Comparison of ENCODE assay signal across 8 cellular contexts in the genomic region with DNA sequence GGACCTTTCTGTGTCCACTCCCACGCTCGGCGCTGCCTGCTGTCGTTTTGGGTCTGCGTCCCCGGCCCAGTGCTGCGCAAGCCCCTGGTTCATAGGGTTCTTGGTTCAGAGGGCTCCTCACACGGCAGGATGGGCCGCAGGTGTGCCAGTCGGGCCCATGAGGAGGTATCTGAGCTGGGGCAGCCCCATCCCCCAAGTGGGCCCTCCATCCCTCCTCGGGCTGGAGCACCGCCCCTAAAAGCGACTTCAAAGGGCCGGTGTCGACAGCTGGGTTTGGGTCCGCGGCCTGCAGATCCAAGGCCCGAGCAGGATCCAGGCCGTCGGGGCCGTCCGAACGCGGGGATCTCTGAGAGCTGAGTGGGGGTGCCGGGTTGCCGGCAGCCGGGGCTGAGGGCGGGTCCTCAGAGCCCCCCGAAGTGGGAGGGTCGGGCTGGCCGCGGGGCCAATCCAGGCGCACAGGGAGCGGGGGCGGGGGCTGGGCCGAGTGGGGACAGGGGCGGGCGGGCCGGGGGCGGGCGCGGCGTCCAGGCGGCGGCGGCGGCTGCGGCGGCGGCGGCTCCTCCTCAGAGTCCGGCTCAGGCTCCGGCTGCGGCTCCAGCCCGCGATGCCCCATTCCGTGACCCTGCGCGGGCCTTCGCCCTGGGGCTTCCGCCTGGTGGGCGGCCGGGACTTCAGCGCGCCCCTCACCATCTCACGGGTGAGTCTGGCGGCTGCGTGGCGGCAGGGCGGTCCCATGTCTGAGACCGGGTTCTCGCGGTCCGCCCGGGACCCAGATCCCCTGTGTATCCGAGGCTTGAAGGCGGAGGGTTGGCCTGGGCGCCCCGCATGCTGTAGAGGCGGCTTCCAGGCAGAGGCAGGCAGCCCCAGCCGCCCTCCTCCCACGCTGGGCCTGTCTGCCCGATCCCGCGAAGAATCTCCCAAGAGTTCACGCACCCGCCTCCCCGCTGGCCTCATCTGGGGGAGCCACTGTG. TPM values are rescaled to one million over a fixed set of nuclear protein-coding genes. Genes with fewer than 3 reads are reported as not detected.
DNase-seq lines count a peak whose midpoint lies in the region; ATAC-seq and TF ChIP-seq lines count a peak whose summit lies in the region.

A gene with protein sequence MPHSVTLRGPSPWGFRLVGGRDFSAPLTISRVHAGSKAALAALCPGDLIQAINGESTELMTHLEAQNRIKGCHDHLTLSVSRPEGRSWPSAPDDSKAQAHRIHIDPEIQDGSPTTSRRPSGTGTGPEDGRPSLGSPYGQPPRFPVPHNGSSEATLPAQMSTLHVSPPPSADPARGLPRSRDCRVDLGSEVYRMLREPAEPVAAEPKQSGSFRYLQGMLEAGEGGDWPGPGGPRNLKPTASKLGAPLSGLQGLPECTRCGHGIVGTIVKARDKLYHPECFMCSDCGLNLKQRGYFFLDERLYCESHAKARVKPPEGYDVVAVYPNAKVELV (plus strand): TSS at position 566 of the 971 bp plus-strand sequence. CDS start 39 bp downstream, at position 605.

- no peaks in the 10 kb centered on the region for H3K27me3 ChIP-seq in AG04450 (ENCODE audit: control insufficient read depth, insufficient read depth, low read length)
- no peaks in the 10 kb centered on the region for H3K27me3 ChIP-seq in PC-3 (ENCODE audit: low read length)
- no peaks in the 10 kb centered on the region for H3K27me3 ChIP-seq in esophagus (ENCODE audit: control insufficient read depth in 1 of 2, insufficient read depth in 2 of 2, low read length in 2 of 2)

- H3K79me2 ChIP-seq in PC-3 (ENCODE audit: low read length) = peaks cover 18% of the 10 kb centered on the region

- CTCF ChIA-PET in AG04450 (lab: Charles Lee) (interaction anchor here (9.7 kb wide), 1 partner anchor 19 kb away, joined by 55 read pairs; no protein-coding TSS in a partner anchor), PC-3 (lab: Charles Lee) (interaction anchor here (0.6 kb wide), 1 partner anchor 24 kb away, joined by 3 read pairs; no protein-coding TSS in a partner anchor)

- H3K4me2 ChIP-seq in PC-3 (ENCODE audit: low read length) = peak within 1 kb of the TSS; percentile 93

- H3K9me3 Mint-ChIP-seq in naive B cell = peaks cover 0 to 1% (median 0%) of the 10 kb centered on the region in 7 donors

- peaks cover 27 to 47% (median 30%) of the 10 kb centered on the region in 3 donors for H3K27me3 Mint-ChIP-seq in naive B cell

- POLR2A ChIA-PET in AG04450 (lab: Yijun Ruan, JAX) = interaction anchor here (1.4 kb wide), 2 partner anchors 32 to 36 kb away, joined by 5 to 6 read pairs; a partner anchor contains a TSS
- POLR2A ChIA-PET in PC-3 (lab: Charles Lee; ENCODE audit: unreplicated experiment) = no interaction called here

- H3K4me1 ChIP-seq in PC-3 (ENCODE audit: insufficient read depth, low read length) (peaks cover 39% of the 10 kb centered on the region), esophagus (ENCODE audit: control insufficient read depth in 2 of 2, insufficient read depth in 2 of 2, low read length in 1 of 2) (peaks cover 14 to 47% of the 10 kb centered on the region in 2 donors)

- ATAC-seq in PC-3 = peak; percentile 46
- peak in 1 of 2 donors; percentile 28 for ATAC-seq in naive B cell (ENCODE audit: low read depth in 2 of 2)
- ATAC-seq in GM21367 (IDR thresholded peaks at IDR 0.05; ENCODE audit: unreplicated experiment) = no peak

- DNase-seq in AG04450 (ENCODE audit: low read depth, low spot score) (no peak), PC-3 (no peak), naive B cell (no peak), NCI-H2029 (lab: John Stamatoyannopoulos, UW) (no peak), HK-2 (ENCODE audit: unreplicated experiment) (no peak), NCI-H446 treated with DMSO at 0.1 percent for 48 hours (lab: John Stamatoyannopoulos, UW) (no peak)

- H3K9me3 ChIP-seq in AG04450 (ENCODE audit: control insufficient read depth, insufficient read depth, low read length) (no peaks in the 10 kb centered on the region; the same call in 1 of the 2 replicates), PC-3 (ENCODE audit: low read length) (no peaks in the 10 kb centered on the region), esophagus (ENCODE audit: control insufficient read depth in 2 of 2, insufficient read depth in 1 of 2, low read depth in 1 of 2, low read length in 1 of 2) (no peaks in the 10 kb centered on the region)

- intact Hi-C loops in PC-3 (cut with micrococcal nuclease) = no loop called here

- H3K4me3 ChIP-seq in AG04450 (ENCODE audit: low read depth, low read length) = peak within 1 kb of the TSS; percentile 81
- peak within 1 kb of the TSS; percentile 74 for H3K4me3 ChIP-seq in PC-3 (ENCODE audit: low read length)
- H3K4me3 ChIP-seq in esophagus (ENCODE audit: low read depth in 1 of 2, low read length in 2 of 2) = peak within 1 kb of the TSS; percentile 73 to 79

- H3F3A ChIP-seq in PC-3 (ENCODE audit: low read length, unreplicated experiment) = no peaks in the 10 kb centered on the region

- no TSS peak for BruUV-seq in PC-3 (replicated peaks; lab: Mats Ljungman, UMichigan)

- H3K4me3 Mint-ChIP-seq in naive B cell = peak within 1 kb of the TSS in 6 of 8 donors; percentile 38 to 84 (median 68)

- H3K9ac ChIP-seq in PC-3 (ENCODE audit: low read length) = peak within 1 kb of the TSS; percentile 71

- H3K36me3 ChIP-seq in PC-3 (ENCODE audit: low read depth, low read length) (no peaks in the 10 kb centered on the region), esophagus (ENCODE audit: control insufficient read depth in 2 of 2, insufficient read depth in 2 of 2, low read length in 1 of 2) (peaks cover 0 to 2% of the 10 kb centered on the region in 2 donors)

- H2AFZ ChIP-seq in PC-3 (ENCODE audit: low read length) = peak within 1 kb of the TSS; percentile 84

- no peak for TF ChIP-seq CTCF in AG04450 (IDR thresholded peaks at IDR 0.05; ENCODE audit: low read depth, low read length)
- no peak for TF ChIP-seq CTCF in PC-3 (conservative IDR thresholded peaks at IDR 0.05; ENCODE audit: low read depth, low read length)

- no peaks in the 10 kb centered on the region for H4K20me1 ChIP-seq in PC-3 (ENCODE audit: low read length)

- H3K27ac ChIP-seq in AG04450 (ENCODE audit: low read depth, low read length) = peak within 1 kb of the TSS; percentile 99
- peak within 1 kb of the TSS; percentile 43 for H3K27ac ChIP-seq in PC-3 (ENCODE audit: low read length)
- H3K27ac ChIP-seq in esophagus (ENCODE audit: low read depth in 2 of 2, low read length in 1 of 2) = peak within 1 kb of the TSS; percentile 91 to 96

- H3K9me2 ChIP-seq in PC-3 (replicated peaks; ENCODE audit: low read length) = no peaks in the 10 kb centered on the region

- H3K27ac Mint-ChIP-seq in naive B cell = peak within 1 kb of the TSS in 1 of 6 donors; percentile 70

- 13 to 26% methylated on average over 56 to 87 of the region's 88 CpGs for WGBS in esophagus, 2 donors

- H3K4me1 Mint-ChIP-seq in naive B cell = peaks cover 0 to 6% (median 3%) of the 10 kb centered on the region in 3 donors

- H3K36me3 Mint-ChIP-seq in naive B cell = no peaks in the 10 kb centered on the region

RNA-seq across cellular contexts. Expression of the gene that starts here (rescaled TPM):
- polyA plus RNA-seq in AG04450 (2011; rRNA removed) (43.4 and 64.2 TPM in 2 replicates), esophagus (10 to 100 TPM; 33.3 to 58.9 TPM), naive B cell (ENCODE audit: low read depth in 6 of 6) (not detected)
- 52.0 and 86.8 TPM in 2 replicates for polyA minus RNA-seq in AG04450 (2011; rRNA and poly(A)+ RNA removed)
- 26.5 and 27.8 TPM in 2 replicates for total RNA-seq in PC-3 (2014; rRNA removed)

Comparison
In these comparisons a context has a peak if more than half of its experiments do, and no peak if none do; other contexts are left out.
1. RNA of the gene that starts here (polyA plus RNA-seq): 33.3 to 58.9 TPM in esophagus and 43.4 to 64.2 TPM in AG04450; not detected in naive B cell; every median in the first group is over 10 times any median in the second.
2. H3K27ac ChIP-seq: peak in every context shown above with its lines; median percentile 99 in AG04450; 94 in esophagus; 43 in PC-3.
3. Peak in every context shown above with its lines, with median percentiles within 50 percentile points of each other: H3K4me3 ChIP-seq.